In genomic region chr11:62605902-62606301, GRCh38 we compare ENCODE assay signal across 27 cellular contexts.
"Had no signal": no experiment of that assay in that cellular context is flagged by ENCODE, and none has a peak within 500 bp of the region (broad histone marks: within the 10 kb centered on the region; RNA-seq: fewer than 3 reads in every experiment).

No MANE protein-coding gene starts in this region.

- H3K27ac Mint-ChIP-seq: mesothelial cell of epicardium; natural killer cell treated with Interleukin-12 subunit alpha and Interleukin-12 subunit beta and Interleukin-15 and Interleukin-18, amount 100 ng/mL, for 72 hours had no signal

- H3K9me3 ChIP-seq: esophagus squamous epithelium, mucosa of descending colon, ovary, stomach, thyroid gland, vagina had no signal

- H3K36me3 ChIP-seq: ovary had no signal

- H3K27ac ChIP-seq: esophagus squamous epithelium, ovary, stomach, thyroid gland, vagina had no signal

- H3K4me2 ChIP-seq: smooth muscle cell had no signal

- H3K9me3 Mint-ChIP-seq: effector memory CD8-positive, alpha-beta T cell; mesothelial cell of epicardium; naive B cell; natural killer cell treated with Interleukin-12 subunit alpha and Interleukin-12 subunit beta and Interleukin-15 and Interleukin-18, amount 100 ng/mL, for 72 hours had no signal

- ATAC-seq: effector memory CD8-positive, alpha-beta T cell; left lobe of liver; mucosa of descending colon; natural killer cell treated with Interleukin-12 subunit alpha and Interleukin-12 subunit beta and Interleukin-15 and Interleukin-18, amount 100 ng/mL, for 72 hours; sciatic nerve had no signal

- DNase-seq: cortex of kidney; effector memory CD8-positive, alpha-beta T cell; erythroblast; esophagus squamous epithelium; foreskin melanocyte; glutamatergic neuron; kidney; mesenchymal stem cell; mucosa of descending colon; naive B cell; occipital lobe; ovary; retina; stimulated activated CD4-positive, alpha-beta T cell treated with anti-CD3 and anti-CD28 coated beads, Interleukin-12 subunit alpha, Interleukin-12 subunit beta, amount 100 ng/mL, for 4 hours; stimulated activated CD4-positive, alpha-beta T cell treated with anti-CD3 and anti-CD28 coated beads, Interleukin-1b, Interleukin-23, amount 100 ng/mL, for 48 hours; stimulated activated CD4-positive, alpha-beta T cell treated with anti-CD3 and anti-CD28 coated beads, Interleukin-4, amount 100 ng/mL, for 1 hour; stimulated activated CD8-positive, alpha-beta memory T cell treated with anti-CD3 and anti-CD28 coated beads, Interleukin-4, amount 100 ng/mL, for 48 hours; stimulated activated naive CD4-positive, alpha-beta T cell treated with Interleukin-2 at 50 U/mL for 16 hours; stomach; thyroid gland; trophoblast cell had no signal

- H3K27me3 Mint-ChIP-seq: effector memory CD8-positive, alpha-beta T cell; naive B cell; natural killer cell treated with Interleukin-12 subunit alpha and Interleukin-12 subunit beta and Interleukin-15 and Interleukin-18, amount 100 ng/mL, for 72 hours had no signal

- H3K27me3 ChIP-seq: esophagus squamous epithelium, ovary, stomach, thyroid gland, vagina had no signal

- H3K4me3 Mint-ChIP-seq: effector memory CD8-positive, alpha-beta T cell; mesothelial cell of epicardium; natural killer cell treated with Interleukin-12 subunit alpha and Interleukin-12 subunit beta and Interleukin-15 and Interleukin-18, amount 100 ng/mL, for 72 hours had no signal

- H3K4me3 ChIP-seq: esophagus squamous epithelium, mucosa of descending colon, ovary, smooth muscle cell, stomach, thyroid gland, vagina had no signal
